ENCODE assay signal across 24 cellular contexts in the genomic region with DNA sequence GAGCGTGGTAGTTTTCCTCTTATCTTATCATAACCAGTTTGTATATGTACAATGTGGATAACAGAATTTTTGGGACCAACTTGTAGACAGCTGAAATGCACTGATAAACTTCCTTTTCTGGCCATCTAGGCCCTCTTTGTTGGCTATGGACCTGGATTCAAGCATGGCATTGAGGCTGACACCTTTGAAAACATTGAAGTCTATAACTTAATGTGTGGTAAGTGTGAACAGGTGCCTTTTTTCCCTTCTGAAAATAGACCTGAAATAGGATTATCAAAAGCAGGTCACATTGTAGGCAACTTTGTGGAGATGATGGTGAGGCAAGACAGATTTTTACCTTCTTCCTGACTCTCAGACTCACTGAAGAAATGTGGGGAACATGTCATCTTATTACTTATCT.
"Had no signal": no experiment of that assay in that cellular context is flagged by ENCODE, and none has a peak within 500 bp of the region (broad histone marks: within the 10 kb centered on the region; RNA-seq: fewer than 3 reads in every experiment).

No MANE protein-coding gene starts in this region.

- H3K4me3 Mint-ChIP-seq: activated CD4-positive, alpha-beta memory T cell treated with anti-CD3 and anti-CD28 coated beads, Interleukin-2, amount 10 ng/mL, durations not matched to agents 7 days and 5 days; activated CD4-positive, alpha-beta T cell treated with anti-CD3 and anti-CD28 coated beads, Interleukin-2, amount 10 ng/mL, durations not matched to agents 7 days and 5 days; activated naive CD4-positive, alpha-beta T cell treated with anti-CD3 and anti-CD28 coated beads, Interleukin-2, amount 10 ng/mL, durations not matched to agents 7 days and 5 days; activated naive CD8-positive, alpha-beta T cell treated with anti-CD3 and anti-CD28 coated beads, Interleukin-2, amount 10 ng/mL, durations not matched to agents 7 days and 5 days; activated T-cell treated with anti-CD3 and anti-CD28 coated beads, Interleukin-2, amount 50 U/mL, for 24 hours; activated T-cell treated with anti-CD3 and anti-CD28 coated beads, Interleukin-2, amount 50 U/mL, for 72 hours; T-helper 17 cell; T-helper 2 cell treated with Interferon-gamma antibody and Interleukin-4, amounts not matched to agents 5 μg/mL and 100 μg/mL, for 36 hours had no signal

- H3K36me3 Mint-ChIP-seq: activated naive CD4-positive, alpha-beta T cell treated with anti-CD3 and anti-CD28 coated beads, Interleukin-2, amount 10 ng/mL, durations not matched to agents 7 days and 5 days; activated naive CD4-positive, alpha-beta T cell treated with anti-CD3 and anti-CD28 coated beads, Interleukin-2, amount 50 U/mL, for 72 hours; activated naive CD8-positive, alpha-beta T cell treated with anti-CD3 and anti-CD28 coated beads, Interleukin-2, amount 10 ng/mL, durations not matched to agents 7 days and 5 days had no signal

- H3K9me3 Mint-ChIP-seq: activated CD4-positive, alpha-beta memory T cell treated with anti-CD3 and anti-CD28 coated beads, Interleukin-2, amount 10 ng/mL, durations not matched to agents 7 days and 5 days; activated CD4-positive, alpha-beta T cell treated with anti-CD3 and anti-CD28 coated beads, Interleukin-2, amount 10 ng/mL, durations not matched to agents 7 days and 5 days; activated naive CD4-positive, alpha-beta T cell treated with anti-CD3 and anti-CD28 coated beads, Interleukin-2, amount 10 ng/mL, durations not matched to agents 7 days and 5 days; activated naive CD4-positive, alpha-beta T cell treated with anti-CD3 and anti-CD28 coated beads, Interleukin-2, amount 50 U/mL, for 72 hours; activated naive CD8-positive, alpha-beta T cell treated with anti-CD3 and anti-CD28 coated beads, Interleukin-2, amount 10 ng/mL, durations not matched to agents 7 days and 5 days; activated T-cell treated with anti-CD3 and anti-CD28 coated beads, Interleukin-2, amount 50 U/mL, for 24 hours; activated T-cell treated with anti-CD3 and anti-CD28 coated beads, Interleukin-2, amount 50 U/mL, for 72 hours; T-helper 2 cell treated with Interferon-gamma antibody and Interleukin-4, amounts not matched to agents 5 μg/mL and 100 μg/mL, for 36 hours had no signal

- DNase-seq: activated CD4-positive, alpha-beta memory T cell treated with anti-CD3 and anti-CD28 coated beads, Interleukin-2, amount 10 ng/mL, durations not matched to agents 7 days and 5 days; activated CD4-positive, alpha-beta T cell treated with anti-CD3 and anti-CD28 coated beads for 1 hour; activated CD4-positive, alpha-beta T cell treated with anti-CD3 and anti-CD28 coated beads for 4 hours; activated CD4-positive, alpha-beta T cell treated with anti-CD3 and anti-CD28 coated beads, Interleukin-2, amount 10 ng/mL, durations not matched to agents 7 days and 5 days; activated CD4-positive, alpha-beta T cell treated with anti-CD3 and anti-CD28 coated beads, Interleukin-2, amount 50 U/mL, for 4 hours; activated CD4-positive, CD25-positive, alpha-beta regulatory T cell; activated CD8-positive, alpha-beta memory T cell treated with anti-CD3 and anti-CD28 coated beads, Interleukin-2, amount 50 U/mL, for 48 hours; activated gamma-delta T cell; activated naive CD4-positive, alpha-beta T cell; activated naive CD4-positive, alpha-beta T cell treated with anti-CD3 and anti-CD28 coated beads, Interleukin-2, amount 10 ng/mL, durations not matched to agents 7 days and 5 days; activated naive CD8-positive, alpha-beta T cell treated with anti-CD3 and anti-CD28 coated beads, Interleukin-2, amount 10 ng/mL, durations not matched to agents 7 days and 5 days; activated T-cell treated with anti-CD3 and anti-CD28 coated beads for 4 hours; activated T-cell treated with anti-CD3 and anti-CD28 coated beads, Interleukin-2, amount 50 U/mL, for 24 hours; activated T-cell treated with anti-CD3 and anti-CD28 coated beads, Interleukin-2, amount 50 U/mL, for 72 hours; caudate nucleus; colonic mucosa; effector CD8-positive, alpha-beta T cell; foreskin fibroblast; head of caudate nucleus; T-helper 1 cell; T-helper 17 cell had no signal

- H3K27ac Mint-ChIP-seq: activated CD4-positive, alpha-beta memory T cell treated with anti-CD3 and anti-CD28 coated beads, Interleukin-2, amount 10 ng/mL, durations not matched to agents 7 days and 5 days; activated CD4-positive, alpha-beta T cell treated with anti-CD3 and anti-CD28 coated beads, Interleukin-2, amount 10 ng/mL, durations not matched to agents 7 days and 5 days; activated naive CD4-positive, alpha-beta T cell treated with anti-CD3 and anti-CD28 coated beads, Interleukin-2, amount 10 ng/mL, durations not matched to agents 7 days and 5 days; activated naive CD4-positive, alpha-beta T cell treated with anti-CD3 and anti-CD28 coated beads, Interleukin-2, amount 50 U/mL, for 72 hours; activated naive CD8-positive, alpha-beta T cell treated with anti-CD3 and anti-CD28 coated beads, Interleukin-2, amount 10 ng/mL, durations not matched to agents 7 days and 5 days; activated T-cell treated with anti-CD3 and anti-CD28 coated beads, Interleukin-2, amount 50 U/mL, for 24 hours; activated T-cell treated with anti-CD3 and anti-CD28 coated beads, Interleukin-2, amount 50 U/mL, for 72 hours; T-helper 17 cell; T-helper 2 cell treated with Interferon-gamma antibody and Interleukin-4, amounts not matched to agents 5 μg/mL and 100 μg/mL, for 36 hours had no signal

- H3K27me3 Mint-ChIP-seq: activated CD4-positive, alpha-beta memory T cell treated with anti-CD3 and anti-CD28 coated beads, Interleukin-2, amount 10 ng/mL, durations not matched to agents 7 days and 5 days; activated naive CD4-positive, alpha-beta T cell treated with anti-CD3 and anti-CD28 coated beads, Interleukin-2, amount 10 ng/mL, durations not matched to agents 7 days and 5 days; activated T-cell treated with anti-CD3 and anti-CD28 coated beads, Interleukin-2, amount 50 U/mL, for 24 hours; T-helper 17 cell had no signal

- ATAC-seq: activated naive CD4-positive, alpha-beta T cell treated with anti-CD3 and anti-CD28 coated beads, Interleukin-2, amount 50 U/mL, for 72 hours; activated T-cell treated with anti-CD3 and anti-CD28 coated beads, Interleukin-2, amount 50 U/mL, for 72 hours; esophagus mucosa; T-helper 17 cell had no signal

- H3K4me1 Mint-ChIP-seq: activated CD4-positive, alpha-beta memory T cell treated with anti-CD3 and anti-CD28 coated beads, Interleukin-2, amount 10 ng/mL, durations not matched to agents 7 days and 5 days; activated CD4-positive, alpha-beta T cell treated with anti-CD3 and anti-CD28 coated beads, Interleukin-2, amount 10 ng/mL, durations not matched to agents 7 days and 5 days; activated naive CD4-positive, alpha-beta T cell treated with anti-CD3 and anti-CD28 coated beads, Interleukin-2, amount 10 ng/mL, durations not matched to agents 7 days and 5 days; activated naive CD8-positive, alpha-beta T cell treated with anti-CD3 and anti-CD28 coated beads, Interleukin-2, amount 10 ng/mL, durations not matched to agents 7 days and 5 days had no signal
